Comparison of ENCODE assay signal across 18 cellular contexts in the genomic region with DNA sequence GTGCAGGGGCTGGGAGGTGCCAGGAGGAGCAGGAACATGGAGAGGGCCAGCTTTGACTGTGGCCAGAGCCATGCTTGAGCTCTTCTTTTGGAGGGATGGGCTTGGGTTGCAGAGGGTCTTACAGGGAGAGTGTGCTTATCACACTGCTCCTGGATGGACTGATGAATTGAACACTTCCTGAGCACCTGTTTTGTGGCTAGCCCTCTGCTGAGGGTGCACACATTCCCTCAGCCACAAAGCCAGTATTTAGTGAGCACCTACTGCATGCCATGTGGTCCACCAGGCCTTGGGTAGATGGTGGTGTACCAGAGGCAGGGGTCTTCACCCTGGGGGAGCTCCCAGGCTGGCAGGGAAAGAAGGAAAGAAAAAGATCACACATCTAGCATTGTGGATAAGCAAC.
DNase-seq lines count a peak whose midpoint lies in the region; ATAC-seq and TF ChIP-seq lines count a peak whose summit lies in the region.
"Had no signal": no experiment of that assay in that cellular context is flagged by ENCODE, and none has a peak within 500 bp of the region (broad histone marks: within the 10 kb centered on the region; RNA-seq: fewer than 3 reads in every experiment).

No MANE protein-coding gene starts in this region.

- H4K20me1 ChIP-seq in OCI-LY3 (ENCODE audit: insufficient read depth, low read length) = no peaks in the 10 kb centered on the region

- H3K27ac Mint-ChIP-seq in activated naive CD4-positive, alpha-beta T cell treated with anti-CD3 and anti-CD28 coated beads, Interleukin-2, amount 50 U/mL, for 72 hours = peak overlapping the region; percentile 16 to 70
- H3K27ac Mint-ChIP-seq in endodermal cell = no peak overlapping the region

- no peaks in the 10 kb centered on the region for H3K9me3 ChIP-seq in OCI-LY3 (ENCODE audit: insufficient read depth, low read length)
- H3K9me3 ChIP-seq in endodermal cell (ENCODE audit: control insufficient read depth, low read length) = no peaks in the 10 kb centered on the region
- no peaks in the 10 kb centered on the region for H3K9me3 ChIP-seq in gastrocnemius medialis
- H3K9me3 ChIP-seq: SJSA1 had no signal

- peak overlapping the region; percentile 49 for H3K4me2 ChIP-seq in OCI-LY3 (ENCODE audit: low read length)

- H3K4me1 Mint-ChIP-seq in endodermal cell = peaks cover 19% of the 10 kb centered on the region

- H3K9me3 Mint-ChIP-seq in activated naive CD4-positive, alpha-beta T cell treated with anti-CD3 and anti-CD28 coated beads, Interleukin-2, amount 50 U/mL, for 72 hours = no peaks in the 10 kb centered on the region
- H3K9me3 Mint-ChIP-seq in endodermal cell = no peaks in the 10 kb centered on the region
- H3K9me3 Mint-ChIP-seq: CD4-positive, alpha-beta memory T cell; H9 had no signal

- no peak overlapping the region for H3K27ac ChIP-seq in OCI-LY3 (ENCODE audit: low read length)
- no peak overlapping the region for H3K27ac ChIP-seq in endodermal cell (ENCODE audit: low read depth, low read length)
- H3K27ac ChIP-seq in gastrocnemius medialis = no peak overlapping the region
- H3K27ac ChIP-seq: SJSA1 had no signal

- no peak for TF ChIP-seq POLR2A in gastrocnemius medialis (IDR thresholded peaks at IDR 0.05)

- H3K36me3 Mint-ChIP-seq in activated naive CD4-positive, alpha-beta T cell treated with anti-CD3 and anti-CD28 coated beads, Interleukin-2, amount 50 U/mL, for 72 hours = no peaks in the 10 kb centered on the region
- no peaks in the 10 kb centered on the region for H3K36me3 Mint-ChIP-seq in endodermal cell (ENCODE audit: low read depth)
- H3K36me3 Mint-ChIP-seq: CD4-positive, alpha-beta memory T cell had no signal

- peaks cover 19% of the 10 kb centered on the region for H3K4me1 ChIP-seq in OCI-LY3 (ENCODE audit: low read length)
- H3K4me1 ChIP-seq in endodermal cell (ENCODE audit: control insufficient read depth, insufficient read depth, low read length) = no peaks in the 10 kb centered on the region
- peaks cover 14 to 20% of the 10 kb centered on the region in 2 donors for H3K4me1 ChIP-seq in gastrocnemius medialis

- H3K4me3 Mint-ChIP-seq in endodermal cell = no peak overlapping the region
- H3K4me3 Mint-ChIP-seq: CD4-positive, alpha-beta memory T cell; H9 had no signal

- intact Hi-C loops in gastrocnemius medialis (cut with DNase I; ENCODE audit: low total_unique reads) = no loop called here

- in situ Hi-C loops in gastrocnemius medialis (cut with MboI; ENCODE audit: low sequenced_read_pairs in 4 of 4) = loop anchor here (5.0 to 10.0 kb wide), 2 partner anchors 203 to 205 kb away; no protein-coding TSS in a partner anchor

- no peak for ATAC-seq in activated naive CD4-positive, alpha-beta T cell treated with anti-CD3 and anti-CD28 coated beads, Interleukin-2, amount 50 U/mL, for 72 hours
- no peak for ATAC-seq in gastrocnemius medialis

- H3K27me3 Mint-ChIP-seq in endodermal cell (ENCODE audit: insufficient read depth) = peaks cover 1% of the 10 kb centered on the region
- H3K27me3 Mint-ChIP-seq: CD4-positive, alpha-beta memory T cell had no signal

- no peak overlapping the region for H2AFZ ChIP-seq in OCI-LY3 (ENCODE audit: low read depth, low read length)

- H3K36me3 ChIP-seq in OCI-LY3 (replicated peaks; ENCODE audit: low read depth, low read length) (no peaks in the 10 kb centered on the region), endodermal cell (ENCODE audit: control insufficient read depth, insufficient read depth, low read length) (no peaks in the 10 kb centered on the region), gastrocnemius medialis (no peaks in the 10 kb centered on the region)
- H3K36me3 ChIP-seq: SJSA1 had no signal

- TF ChIP-seq CTCF in OCI-LY3 (IDR thresholded peaks at IDR 0.05; ENCODE audit: low read depth, low read length) = no peak
- no peak for TF ChIP-seq CTCF in endodermal cell (conservative IDR thresholded peaks at IDR 0.05)
- no peak for TF ChIP-seq CTCF in gastrocnemius medialis (IDR thresholded peaks at IDR 0.05 in 4 of 5, conservative IDR thresholded peaks at IDR 0.05 in 1 of 5)

- H3K27me3 ChIP-seq in OCI-LY3 (ENCODE audit: low read depth, low read length) = no peaks in the 10 kb centered on the region
- H3K27me3 ChIP-seq in endodermal cell (ENCODE audit: control insufficient read depth, insufficient read depth, low read length, poor library complexity, severe bottlenecking) = no peaks in the 10 kb centered on the region
- H3K27me3 ChIP-seq in gastrocnemius medialis = no peaks in the 10 kb centered on the region
- H3K27me3 ChIP-seq: SJSA1 had no signal

- H3K4me3 ChIP-seq in OCI-LY3 (ENCODE audit: low read length) (no peak overlapping the region), endodermal cell (ENCODE audit: low read length) (no peak overlapping the region), gastrocnemius medialis (no peak overlapping the region)
- H3K4me3 ChIP-seq: K562, SJSA1 had no signal

- no peak for DNase-seq in activated naive CD4-positive, alpha-beta T cell treated with anti-CD3 and anti-CD28 coated beads, Interleukin-2, amount 50 U/mL, for 72 hours (ENCODE audit: low spot score in 2 of 2)
- no peak for DNase-seq in activated naive CD4-positive, alpha-beta T cell (lab: John Stamatoyannopoulos, UW)
- peak; percentile 30 for DNase-seq in endodermal cell
- DNase-seq in C1 segment of cervical spinal cord (lab: John Stamatoyannopoulos, UW) = no peak
- no peak for DNase-seq in effector CD4-positive, alpha-beta T cell
- DNase-seq in gastrocnemius medialis = no peak
- no peak for DNase-seq in NCI-H1105 treated with DMSO at 0.1 percent for 48 hours (lab: John Stamatoyannopoulos, UW)
- DNase-seq: CD4-positive, alpha-beta memory T cell; GF-D8; H9; NCI-H1048; NCI-H2107; NCI-H226; NCI-H526; NK-92 treated with Interleukin-12 subunit alpha and Interleukin-12 subunit beta, amount 100 ng/mL, for 24 hours had no signal

- H3K79me2 ChIP-seq in OCI-LY3 (ENCODE audit: low read length) = no peaks in the 10 kb centered on the region

- no peak overlapping the region for H3K9ac ChIP-seq in OCI-LY3 (ENCODE audit: low read length)
- no peak overlapping the region for H3K9ac ChIP-seq in endodermal cell (ENCODE audit: extremely low read depth, low read length, poor library complexity, severe bottlenecking)
